Comparison of ENCODE assay signal across 16 cellular contexts in genomic region chr5:32100230-32100629, GRCh38.
A peak's percentile ranks its signal among the peaks of the same experiment; 100 is the strongest.
DNase-seq lines count a peak whose midpoint lies in the region; TF ChIP-seq lines count a peak whose summit lies in the region.
"Had no signal": no experiment of that assay in that cellular context is flagged by ENCODE, and none has a peak within 500 bp of the region (broad histone marks: within the 10 kb centered on the region; RNA-seq: fewer than 3 reads in every experiment).

No MANE protein-coding gene starts in this region.

- no peak overlapping the region for H3K4me3 Mint-ChIP-seq in progenitor cell of endocrine pancreas (ENCODE audit: low read depth)
- H3K4me3 Mint-ChIP-seq: activated T-cell treated with anti-CD3 and anti-CD28 coated beads, Interleukin-2, amount 50 U/mL, for 72 hours; T-helper 2 cell treated with Interferon-gamma antibody and Interleukin-4, amounts not matched to agents 5 μg/mL and 100 μg/mL, for 36 hours had no signal

- H3K36me3 Mint-ChIP-seq in progenitor cell of endocrine pancreas (ENCODE audit: insufficient read depth), result peaks cover 19% of the 10 kb centered on the region

- peak overlapping the region; percentile 71 for H3K27ac ChIP-seq in caudate nucleus (ENCODE audit: low read depth, low read length)

- H3K27me3 Mint-ChIP-seq in progenitor cell of endocrine pancreas, result no peaks in the 10 kb centered on the region

- peaks cover 5% of the 10 kb centered on the region for H3K4me1 Mint-ChIP-seq in progenitor cell of endocrine pancreas (ENCODE audit: low read depth)

- peak; percentile 48 for DNase-seq in ELF-1 (ENCODE audit: low read depth, low spot score)
- peak in 52 of 61 donors; percentile 7 to 92 (median 62) for DNase-seq in caudate nucleus (lab: John Stamatoyannopoulos, UW)
- peak; percentile 46 to 72 for DNase-seq in hippocampal formation (lab: John Stamatoyannopoulos, UW)
- DNase-seq in progenitor cell of endocrine pancreas (ENCODE audit: low spot score, unreplicated experiment), result no peak
- no peak for DNase-seq in ureter (ENCODE audit: low spot score)
- DNase-seq in NCI-H446 treated with DMSO at 0.1 percent for 48 hours (lab: John Stamatoyannopoulos, UW), result no peak
- DNase-seq in NCI-H2029 treated with DMSO at 0.1 percent for 48 hours (lab: John Stamatoyannopoulos, UW), result no peak
- no peak for DNase-seq in MV-4-11 (lab: John Stamatoyannopoulos, UW)
- DNase-seq: activated CD4-positive, alpha-beta T cell treated with anti-CD3 and anti-CD28 coated beads for 48 hours; activated T-cell treated with anti-CD3 and anti-CD28 coated beads, Interleukin-2, amount 50 U/mL, for 72 hours; AML-193; DMS53; NCI-H510A; ovary; uterus had no signal

- H3K9me3 Mint-ChIP-seq in progenitor cell of endocrine pancreas (ENCODE audit: low read depth), result no peaks in the 10 kb centered on the region
- H3K9me3 Mint-ChIP-seq: activated T-cell treated with anti-CD3 and anti-CD28 coated beads, Interleukin-2, amount 50 U/mL, for 72 hours; T-helper 2 cell treated with Interferon-gamma antibody and Interleukin-4, amounts not matched to agents 5 μg/mL and 100 μg/mL, for 36 hours had no signal

- no peak for TF ChIP-seq CTCF in progenitor cell of endocrine pancreas (IDR thresholded peaks at IDR 0.05; ENCODE audit: unreplicated experiment)

- peak overlapping the region; percentile 73 for H3K27ac Mint-ChIP-seq in progenitor cell of endocrine pancreas
- H3K27ac Mint-ChIP-seq: activated T-cell treated with anti-CD3 and anti-CD28 coated beads, Interleukin-2, amount 50 U/mL, for 72 hours; T-helper 2 cell treated with Interferon-gamma antibody and Interleukin-4, amounts not matched to agents 5 μg/mL and 100 μg/mL, for 36 hours had no signal

Comparison
In these comparisons a context has a peak if more than half of its experiments do, and no peak if none do; other contexts are left out.
1. DNase-seq: peak in ELF-1 (single experiment), caudate nucleus (52 of 61) and hippocampal formation (2 of 2); none in progenitor cell of endocrine pancreas (single experiment), ureter (single experiment), NCI-H446 treated with DMSO at 0.1 percent for 48 hours (single experiment), NCI-H2029 treated with DMSO at 0.1 percent for 48 hours (single experiment) and MV-4-11 (single experiment).